In genomic region chr1:226872455-226872854, GRCh38 we compare ENCODE assay signal across 12 cellular contexts. TPM values are rescaled to one million over a fixed set of nuclear protein-coding genes. Genes with fewer than 3 reads are reported as not detected.
DNase-seq lines count a peak whose midpoint lies in the region; ATAC-seq, FAIRE-seq and TF ChIP-seq lines count a peak whose summit lies in the region.
"Had no signal": no experiment of that assay in that cellular context is flagged by ENCODE, and none has a peak within 500 bp of the region (broad histone marks: within the 10 kb centered on the region; RNA-seq: fewer than 3 reads in every experiment).

No MANE protein-coding gene starts in this region.

- CTCF ChIA-PET in HepG2 (lab: Yijun Ruan, JAX; ENCODE audit: low intra/inter-chr PET ratio, low total read pairs), result no interaction called here

- TF ChIP-seq RAD21 in HepG2 (CRISPR knock-in tag; IDR thresholded peaks at IDR 0.05), result no peak

- no peaks in the 10 kb centered on the region for H4K20me1 ChIP-seq in HepG2 (ENCODE audit: insufficient read depth, low read length)

- peaks cover 1 to 6% of the 10 kb centered on the region in 2 experiments; a peak in 2 of 5 replicates for H3K36me3 ChIP-seq in HepG2 (replicated peaks in 1 of 2; ENCODE audit: control insufficient read depth in 1 of 2, insufficient read depth in 2 of 2, low read length in 2 of 2)
- H3K36me3 ChIP-seq: prostate gland had no signal

- POLR2A ChIA-PET in HepG2 (lab: Yijun Ruan, JAX), result no interaction called here

- intact Hi-C loops in cardiac septum (cut with DNase I) (loop anchor here (5.0 kb wide), 1 partner anchor 65 kb away; no protein-coding TSS in a partner anchor), Right ventricle myocardium inferior (cut with DNase I) (no loop called here), HepG2 (cut with micrococcal nuclease; ENCODE audit: unreplicated experiment) (no loop called here)

- BruUV-seq in HepG2 (replicated peaks; lab: Mats Ljungman, UMichigan), result no TSS peak

- in situ Hi-C loops in HepG2 (cut with HindIII; ENCODE audit: extremely low pct_ligation_motif_present, low pct_unique_long_range_greater_than_20kb), result no loop called here

- no peak for TF ChIP-seq POLR2A in HepG2 (IDR thresholded peaks at IDR 0.05; ENCODE audit: insufficient read depth in 1 of 2, low read depth in 2 of 2, low read length in 2 of 2)

- H3K4me1 ChIP-seq in HepG2 (ENCODE audit: insufficient read depth, low read length), result peaks cover 24% of the 10 kb centered on the region

- no peak overlapping the region for H3K4me3 ChIP-seq in HepG2 (replicated peaks in 1 of 3; ENCODE audit: insufficient read depth in 1 of 3, low read depth in 2 of 3, low read length in 3 of 3)
- H3K4me3 ChIP-seq: prostate gland had no signal

- no peaks in the 10 kb centered on the region for H3K79me2 ChIP-seq in HepG2 (ENCODE audit: insufficient read depth, low read length)

- ATAC-seq in Right ventricle myocardium inferior, result no peak
- no peak for ATAC-seq in HepG2

- no peak for TF ChIP-seq EP300 in HepG2 (IDR thresholded peaks at IDR 0.05; ENCODE audit: low read depth in 2 of 2, low read length in 2 of 2)
- TF ChIP-seq EP300 in HepG2 (CRISPR knock-in tag; IDR thresholded peaks at IDR 0.05; ENCODE audit: borderline replicate concordance), result no peak

- H3K4me2 ChIP-seq in HepG2 (ENCODE audit: low read depth, low read length), result no peak overlapping the region

- peak; percentile 53 for DNase-seq in cardiac septum (ENCODE audit: low spot score)
- no peak for DNase-seq in Right ventricle myocardium inferior (ENCODE audit: missing footprints)
- peak; percentile 4 for DNase-seq in amniotic epithelial cell (ENCODE audit: low read depth)
- DNase-seq in HepG2 (ENCODE audit: low spot score), result peak; percentile 5
- DNase-seq in stimulated activated CD8-positive, alpha-beta memory T cell treated with anti-CD3 and anti-CD28 coated beads, Interleukin-4, amount 100 ng/mL, for 48 hours, result peak; percentile 5
- no peak for DNase-seq in SIG-M5 (lab: John Stamatoyannopoulos, UW)
- DNase-seq in NCI-H446 (lab: John Stamatoyannopoulos, UW), result no peak
- no peak for DNase-seq in NOMO-1 treated with dmso at 0.1 percent for 144 hours (lab: John Stamatoyannopoulos, UW; ENCODE audit: unreplicated experiment)
- DNase-seq: activated naive CD8-positive, alpha-beta T cell treated with anti-CD3 and anti-CD28 coated beads for 36 hours; NCI-H187 treated with DMSO at 0.1 percent for 48 hours; NCI-H69 had no signal

- no peaks in the 10 kb centered on the region for H3K27me3 ChIP-seq in HepG2 (ENCODE audit: control insufficient read depth in 1 of 2, insufficient read depth in 2 of 2, low read length in 2 of 2)

- WGBS in HepG2 (ENCODE audit: low lambda C conversion rate), result 89% methylated on average over 7 of the region's 7 CpGs

- no peak for TF ChIP-seq CTCF in HepG2 (CRISPR knock-in tag; IDR thresholded peaks at IDR 0.05)

- no peak for FAIRE-seq in HepG2 (lab: Jason Lieb, UNC)

- no peaks in the 10 kb centered on the region for H3K9me3 ChIP-seq in HepG2 (ENCODE audit: low read length)
- H3K9me3 ChIP-seq: prostate gland had no signal

- no peak overlapping the region for H3K27ac ChIP-seq in HepG2 (ENCODE audit: extremely low read length, insufficient read depth, low read length)
- H3K27ac ChIP-seq: prostate gland had no signal

- H2AFZ ChIP-seq in HepG2 (ENCODE audit: low read length), result no peak overlapping the region

- H3K9ac ChIP-seq in HepG2 (ENCODE audit: insufficient read depth, low read depth, low read length), result no peak overlapping the region

TF ChIP-seq in HepG2, 621 proteins besides CTCF, POLR2A, EP300 and RAD21:
- TF ChIP-seq TRAFD1 (CRISPR knock-in tag; IDR thresholded peaks at IDR 0.05; ENCODE audit: borderline replicate concordance) (no peak), NFE2L1 (CRISPR knock-in tag; IDR thresholded peaks at IDR 0.05; ENCODE audit: borderline replicate concordance) (no peak), SALL2 (CRISPR knock-in tag; IDR thresholded peaks at IDR 0.05) (no peak), PCBP1 (IDR thresholded peaks at IDR 0.05; ENCODE audit: borderline replicate concordance, low read depth, low read length) (no peak), REL (CRISPR knock-in tag; conservative IDR thresholded peaks at IDR 0.05) (no peak)
TF ChIP-seq in HepG2: peak in this region for 0.

RNA-seq across cellular contexts. Expression of gene PSEN2, which starts 2.0 kb away (rescaled TPM):
- total RNA-seq in cardiac septum (21.5 TPM), Right ventricle myocardium inferior (24.2 TPM), HepG2 (2016; rRNA removed; fragmentation: Illumina TruSeq; extraction: Trizol) (5.9 and 13.1 TPM in 2 replicates)
- total RNA-seq in HepG2 (2016; cell fraction: cytosol; rRNA removed; fragmentation: Illumina TruSeq; extraction: Trizol; ENCODE audit: low read depth), result 4.8 and 5.9 TPM in 2 replicates
- 6.9 and 11.6 TPM in 2 replicates for total RNA-seq in HepG2 (2016; cell fraction: insoluble cytoplasmic fraction; rRNA removed; fragmentation: Illumina TruSeq; extraction: Trizol)
- 7.6 and 8.3 TPM in 2 replicates for total RNA-seq in HepG2 (2016; cell fraction: membrane; rRNA removed; fragmentation: Illumina TruSeq; extraction: Trizol)
- total RNA-seq in HepG2 (2016; cell fraction: nucleus; rRNA removed; fragmentation: Illumina TruSeq; extraction: Trizol), result 12.6 and 13.3 TPM in 2 replicates
- 5.9 and 11.1 TPM in 2 replicates for polyA plus RNA-seq in HepG2 (2011; rRNA removed)
- 6.9 and 7.2 TPM in 2 replicates for polyA plus RNA-seq in HepG2 (2011; cell fraction: cytosol; rRNA removed)
- 15.6 and 17.7 TPM in 2 replicates for polyA plus RNA-seq in HepG2 (2011; cell fraction: nucleus; rRNA removed)
- 3.6 and 4.6 TPM in 2 replicates for polyA plus RNA-seq in HepG2 (2012)
- polyA plus RNA-seq in HepG2 (2016; cell fraction: cytosol; fragmentation: Illumina TruSeq; extraction: Trizol; ENCODE audit: low read depth), result 3.9 TPM in 2 replicates
- polyA plus RNA-seq in HepG2 (2016; cell fraction: insoluble cytoplasmic fraction; fragmentation: Illumina TruSeq; extraction: Trizol; ENCODE audit: low read depth), result 4.8 and 5.0 TPM in 2 replicates
- 5.7 and 6.0 TPM in 2 replicates for polyA plus RNA-seq in HepG2 (2016; cell fraction: membrane; fragmentation: Illumina TruSeq; extraction: Trizol; ENCODE audit: low read depth)
- polyA plus RNA-seq in HepG2 (2016; cell fraction: nucleus; fragmentation: Illumina TruSeq; extraction: Trizol; ENCODE audit: insufficient read depth, low read depth), result 17.4 and 20.1 TPM in 2 replicates
- polyA minus RNA-seq in HepG2 (2011; rRNA and poly(A)+ RNA removed; ENCODE audit: low replicate concordance), result 21.7 and 55.4 TPM in 2 replicates
- polyA minus RNA-seq in HepG2 (2011; cell fraction: cytosol; rRNA and poly(A)+ RNA removed), result 3.9 and 5.3 TPM in 2 replicates
- 10.3 and 12.7 TPM in 2 replicates for polyA minus RNA-seq in HepG2 (2011; cell fraction: nucleus; rRNA and poly(A)+ RNA removed)

Comparison
In these comparisons a context has a peak if more than half of its experiments do, and no peak if none do; other contexts are left out.
1. DNase-seq: peak in cardiac septum (single experiment), amniotic epithelial cell (single experiment), HepG2 (single experiment) and stimulated activated CD8-positive, alpha-beta memory T cell treated with anti-CD3 and anti-CD28 coated beads, Interleukin-4, amount 100 ng/mL, for 48 hours (single experiment); none in Right ventricle myocardium inferior (single experiment), SIG-M5 (single experiment), NCI-H446 (0 of 2) and NOMO-1 treated with dmso at 0.1 percent for 144 hours (single experiment).